In genomic region chr3:111481551-111481950, GRCh38 we compare ENCODE assay signal across 20 cellular contexts.
"Had no signal": no experiment of that assay in that cellular context is flagged by ENCODE, and none has a peak within 500 bp of the region (broad histone marks: within the 10 kb centered on the region; RNA-seq: fewer than 3 reads in every experiment).

No MANE protein-coding gene starts in this region.

- H3K27ac ChIP-seq: colonic mucosa, right atrium auricular region had no signal

- H3K4me3 ChIP-seq: colonic mucosa, lung, right atrium auricular region, sigmoid colon had no signal

- H3K4me1 ChIP-seq: colonic mucosa, right atrium auricular region had no signal

- H3K4me1 Mint-ChIP-seq: endodermal cell; naive thymus-derived CD8-positive, alpha-beta T cell had no signal

- ATAC-seq: left cardiac atrium; left ventricle myocardium superior; naive thymus-derived CD8-positive, alpha-beta T cell had no signal

- H3K27me3 Mint-ChIP-seq: naive thymus-derived CD8-positive, alpha-beta T cell had no signal

- H3K4me3 Mint-ChIP-seq: endodermal cell; naive thymus-derived CD8-positive, alpha-beta T cell; neural crest cell had no signal

- H3K9me3 ChIP-seq: colonic mucosa, right atrium auricular region, sigmoid colon had no signal

- H3K27ac Mint-ChIP-seq: endodermal cell had no signal

- H3K36me3 ChIP-seq: colonic mucosa, right atrium auricular region, sigmoid colon had no signal

- H3K27me3 ChIP-seq: colonic mucosa, right atrium auricular region, sigmoid colon had no signal

- H3K9me3 Mint-ChIP-seq: endodermal cell had no signal

- DNase-seq: cerebellar nuclear complex; colonic mucosa; dermis blood vessel endothelial cell; endodermal cell; erythroblast; foreskin fibroblast; kidney; left cardiac atrium; left ventricle myocardium superior; naive thymus-derived CD8-positive, alpha-beta T cell; posterior cingulate gyrus; sigmoid colon; small intestine; stimulated activated CD4-positive, alpha-beta T cell treated with anti-CD3 and anti-CD28 coated beads, Interleukin-12 subunit alpha, Interleukin-12 subunit beta, amount 100 ng/mL, for 4 hours; stimulated activated CD4-positive, alpha-beta T cell treated with anti-CD3 and anti-CD28 coated beads, Interleukin-2, amount 100 ng/mL, for 48 hours; stimulated activated naive CD4-positive, alpha-beta T cell treated with Interleukin-2 at 50 U/mL for 16 hours; trophoblast cell had no signal
